Comparison of ENCODE assay signal across 22 cellular contexts in the genomic region with DNA sequence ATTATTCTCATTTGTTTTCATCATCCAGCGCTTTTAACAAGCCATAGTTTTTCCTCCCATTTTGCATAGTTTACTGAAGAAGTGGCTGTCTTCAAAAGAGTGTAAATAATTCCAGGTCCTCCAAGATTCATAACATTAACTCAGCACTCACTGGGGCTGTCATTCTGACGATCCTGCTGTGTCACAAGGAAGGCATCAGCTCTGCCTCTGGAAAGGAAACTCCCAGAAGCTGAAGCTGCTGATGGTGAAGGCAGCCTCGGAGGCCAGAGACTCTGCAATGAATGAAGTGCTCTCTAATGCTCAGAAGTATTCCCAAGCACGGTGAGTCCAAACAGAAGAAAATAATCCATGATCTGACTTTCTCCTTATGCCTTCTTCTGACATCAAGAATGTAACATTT. TPM values are rescaled to one million over a fixed set of nuclear protein-coding genes. Genes with fewer than 3 reads are reported as not detected.
"Had no signal": no experiment of that assay in that cellular context is flagged by ENCODE, and none has a peak within 500 bp of the region (broad histone marks: within the 10 kb centered on the region; RNA-seq: fewer than 3 reads in every experiment).

No MANE protein-coding gene starts in this region.

- H3K4me1 ChIP-seq: ascending aorta, esophagus squamous epithelium, foreskin keratinocyte, tibial artery had no signal

- H3K9me3 Mint-ChIP-seq: activated naive CD4-positive, alpha-beta T cell treated with anti-CD3 and anti-CD28 coated beads, Interleukin-2, amount 50 U/mL, for 24 hours; neural crest cell had no signal

- FAIRE-seq: urothelium cell line had no signal

- H3K27me3 ChIP-seq: ascending aorta, tibial artery had no signal

- H3K36me3 Mint-ChIP-seq: activated naive CD4-positive, alpha-beta T cell treated with anti-CD3 and anti-CD28 coated beads, Interleukin-2, amount 50 U/mL, for 24 hours had no signal

- ATAC-seq: foreskin keratinocyte, left lobe of liver had no signal

- H3K4me3 Mint-ChIP-seq: activated naive CD4-positive, alpha-beta T cell treated with anti-CD3 and anti-CD28 coated beads, Interleukin-2, amount 50 U/mL, for 24 hours; neural crest cell had no signal

- H3K9me3 ChIP-seq: ascending aorta, breast epithelium, esophagus squamous epithelium, tibial artery had no signal

- H3K4me1 Mint-ChIP-seq: activated naive CD4-positive, alpha-beta T cell treated with anti-CD3 and anti-CD28 coated beads, Interleukin-2, amount 50 U/mL, for 24 hours had no signal

- H3K36me3 ChIP-seq: ascending aorta, breast epithelium, esophagus squamous epithelium, tibial artery had no signal

- DNase-seq: activated CD4-positive, alpha-beta T cell treated with anti-CD3 and anti-CD28 coated beads for 1 hour; activated CD4-positive, alpha-beta T cell treated with anti-CD3 and anti-CD28 coated beads, Interleukin-2, amount 50 U/mL, for 4 hours; activated gamma-delta T cell; effector CD8-positive, alpha-beta T cell; esophagus squamous epithelium; foreskin keratinocyte; hippocampal formation; islet precursor cell; retina; stimulated activated CD8-positive, alpha-beta memory T cell treated with anti-CD3 and anti-CD28 coated beads, Interleukin-4, amount 100 ng/mL, for 48 hours; stimulated activated naive CD4-positive, alpha-beta T cell treated with Interleukin-2 at 50 U/mL for 16 hours; T-helper 2 cell; tibial artery had no signal

- H3K27ac Mint-ChIP-seq: activated naive CD4-positive, alpha-beta T cell treated with anti-CD3 and anti-CD28 coated beads, Interleukin-2, amount 50 U/mL, for 24 hours had no signal

- H3K27ac ChIP-seq: ascending aorta, breast epithelium, coronary artery, esophagus squamous epithelium, foreskin keratinocyte, tibial artery, VCaP had no signal

- H3K4me3 ChIP-seq: ascending aorta, breast epithelium, coronary artery, esophagus squamous epithelium, lung, tibial artery had no signal

RNA-seq across cellular contexts. Expression of a gene that starts 60.0 kb away (rescaled TPM):
- total RNA-seq: foreskin keratinocyte, neural crest cell had no signal
